In the genomic region with DNA sequence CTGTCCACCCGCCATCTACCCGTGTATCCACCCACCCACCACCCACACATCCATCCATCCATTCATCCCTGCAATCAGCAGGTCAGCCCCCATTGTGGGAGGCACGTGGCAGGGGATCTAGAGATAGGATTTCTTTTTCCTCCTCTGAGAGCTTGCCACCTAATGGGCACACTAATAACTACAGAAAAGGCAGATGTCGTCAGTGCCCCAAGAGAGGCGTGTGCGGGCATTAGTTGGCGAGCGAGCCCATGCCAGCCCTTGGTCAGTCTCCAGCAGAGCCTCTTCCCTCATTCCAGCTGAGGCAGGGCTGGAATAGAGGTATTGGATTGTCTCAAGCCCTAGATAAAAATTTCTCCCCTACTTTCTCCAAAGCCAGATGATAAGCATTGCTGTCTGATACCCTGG, we compare ENCODE assay signal across 8 cellular contexts.
A peak's percentile ranks its signal among the peaks of the same experiment; 100 is the strongest.
DNase-seq lines count a peak whose midpoint lies in the region; ATAC-seq and TF ChIP-seq lines count a peak whose summit lies in the region.

No MANE protein-coding gene starts in this region.

- no peaks in the 10 kb centered on the region for H3F3A ChIP-seq in OCI-LY1 (ENCODE audit: insufficient read depth, low read length)

- H3K79me2 ChIP-seq in OCI-LY1 (ENCODE audit: insufficient read depth, low read length) = no peaks in the 10 kb centered on the region

- peaks cover 58% of the 10 kb centered on the region for H3K4me1 ChIP-seq in OCI-LY1 (ENCODE audit: insufficient read depth, low read length, severe bottlenecking)
- peaks cover 92% of the 10 kb centered on the region for H3K4me1 ChIP-seq in stomach smooth muscle (ENCODE audit: control insufficient read depth, insufficient read depth, low read length)

- H3K9me2 ChIP-seq in OCI-LY1 (ENCODE audit: low read depth, low read length) = no peaks in the 10 kb centered on the region

- TF ChIP-seq CTCF in OCI-LY1 (IDR thresholded peaks at IDR 0.05; ENCODE audit: low read length) = peak; percentile 52; the same call in 1 of the 2 replicates
- peak; percentile 6 for TF ChIP-seq CTCF in fibroblast of pulmonary artery (IDR thresholded peaks at IDR 0.05; ENCODE audit: low read length, missing control alignments)

- H3K27me3 ChIP-seq in OCI-LY1 (ENCODE audit: insufficient read depth, low read length) (no peaks in the 10 kb centered on the region), stomach smooth muscle (ENCODE audit: control insufficient read depth in 1 of 2, insufficient read depth in 2 of 2, low read length in 2 of 2) (no peaks in the 10 kb centered on the region)

- no peak overlapping the region for H3K4me2 ChIP-seq in OCI-LY1 (ENCODE audit: low read length)

- no peak overlapping the region; the same call in 1 of the 2 replicates for H3K9ac ChIP-seq in OCI-LY1 (ENCODE audit: low read length)
- H3K9ac ChIP-seq in stomach smooth muscle (ENCODE audit: low read length in 2 of 2) = peak overlapping the region in 1 of 2 donors; percentile 5

- no peak overlapping the region for H3K4me3 ChIP-seq in OCI-LY1 (ENCODE audit: low read depth, low read length, poor library complexity, severe bottlenecking)
- no peak overlapping the region for H3K4me3 ChIP-seq in fibroblast of pulmonary artery (replicated peaks; ENCODE audit: low read depth, low read length)
- H3K4me3 ChIP-seq in stomach smooth muscle (ENCODE audit: low read length in 2 of 2) = no peak overlapping the region

- no peak overlapping the region for H2AFZ ChIP-seq in OCI-LY1 (ENCODE audit: low read length)

- peak; percentile 16 for DNase-seq in NCI-H146 (lab: John Stamatoyannopoulos, UW)
- DNase-seq in NCI-H146 treated with DMSO at 0.1 percent for 48 hours (lab: John Stamatoyannopoulos, UW; ENCODE audit: unreplicated experiment) = no peak
- no peak for DNase-seq in fibroblast of pulmonary artery (ENCODE audit: low read depth)
- no peak for DNase-seq in foreskin melanocyte
- no peak for DNase-seq in SHP77 treated with DMSO at 0.1 percent for 48 hours (lab: John Stamatoyannopoulos, UW)

- no peaks in the 10 kb centered on the region for H3K9me3 ChIP-seq in OCI-LY1 (ENCODE audit: low read length)
- H3K9me3 ChIP-seq in stomach smooth muscle (ENCODE audit: control insufficient read depth in 2 of 2, low read length in 2 of 2) = no peaks in the 10 kb centered on the region

- ATAC-seq in HG03095 (IDR thresholded peaks at IDR 0.05; ENCODE audit: unreplicated experiment) = no peak

- no peaks in the 10 kb centered on the region for H4K20me1 ChIP-seq in OCI-LY1 (ENCODE audit: insufficient read depth, low read length)

- peak overlapping the region; percentile 94 for H3K27ac ChIP-seq in OCI-LY1 (ENCODE audit: low read depth, low read length, poor library complexity, severe bottlenecking)
- peak overlapping the region; percentile 60 for H3K27ac ChIP-seq in stomach smooth muscle (ENCODE audit: low read length)

- H3K36me3 ChIP-seq in OCI-LY1 (ENCODE audit: insufficient read depth, low read length) = no peaks in the 10 kb centered on the region
- H3K36me3 ChIP-seq in stomach smooth muscle (ENCODE audit: control insufficient read depth in 2 of 2, insufficient read depth in 2 of 2, low read length in 2 of 2) = no peaks in the 10 kb centered on the region
